Comparison of ENCODE assay signal across 10 cellular contexts in the genomic region with DNA sequence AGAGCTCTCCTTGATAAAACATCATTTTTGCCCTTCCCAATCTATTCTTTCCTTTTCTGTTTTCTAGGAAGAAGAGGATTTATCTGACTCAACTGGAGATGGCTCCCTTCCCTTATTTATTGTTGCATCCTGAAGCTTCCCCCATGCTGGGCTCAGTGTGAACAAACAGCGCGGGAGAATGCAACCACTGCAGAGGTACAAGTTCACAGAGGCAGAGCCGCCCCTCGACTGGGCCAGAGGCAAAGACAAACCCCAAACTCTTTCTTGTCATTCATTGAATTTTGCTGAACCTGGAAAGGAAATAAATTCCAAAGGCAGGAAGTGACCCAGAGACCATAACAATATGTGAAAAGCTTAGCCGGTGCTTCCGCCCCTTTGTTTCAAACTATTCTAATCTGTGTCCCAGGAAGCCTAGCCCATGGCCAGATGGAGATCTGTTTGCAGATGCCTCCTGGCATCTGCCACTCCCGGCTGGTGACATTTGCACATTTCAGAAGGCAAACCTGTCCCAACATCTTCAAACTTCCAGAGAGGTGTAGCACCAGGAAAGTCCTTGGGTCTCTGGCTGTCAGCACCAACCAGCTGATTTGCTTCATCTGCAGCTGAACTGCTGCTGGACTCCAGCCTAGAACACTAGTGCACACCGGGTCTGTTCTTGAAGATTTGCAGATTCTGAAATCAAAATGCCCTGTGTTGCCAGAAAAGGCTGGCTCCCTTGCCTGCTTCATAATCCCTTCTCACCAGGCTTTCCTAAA.
DNase-seq lines count a peak whose midpoint lies in the region; ATAC-seq and TF ChIP-seq lines count a peak whose summit lies in the region.
"Had no signal": no experiment of that assay in that cellular context is flagged by ENCODE, and none has a peak within 500 bp of the region (broad histone marks: within the 10 kb centered on the region; RNA-seq: fewer than 3 reads in every experiment).

No MANE protein-coding gene starts in this region.

- H3K27me3 ChIP-seq in body of pancreas (no peaks in the 10 kb centered on the region), iPS-15b (ENCODE audit: control insufficient read depth, insufficient read depth, low read length) (no peaks in the 10 kb centered on the region), sigmoid colon (no peaks in the 10 kb centered on the region), HAP-1 (ENCODE audit: low read depth) (no peaks in the 10 kb centered on the region)
- H3K27me3 ChIP-seq in CD8-positive, alpha-beta memory T cell (ENCODE audit: insufficient read depth, low read length, poor library complexity, severe bottlenecking), result no peaks in the 10 kb centered on the region

- no peak overlapping the region for H3K4me3 ChIP-seq in body of pancreas
- H3K4me3 ChIP-seq in iPS-15b (ENCODE audit: low read depth, low read length), result no peak overlapping the region
- H3K4me3 ChIP-seq in sigmoid colon, result no peak overlapping the region
- no peak overlapping the region for H3K4me3 ChIP-seq in HAP-1
- H3K4me3 ChIP-seq in CD8-positive, alpha-beta memory T cell (ENCODE audit: low read length), result no peak overlapping the region

- H3K4me1 ChIP-seq in body of pancreas, result peaks cover 41% of the 10 kb centered on the region
- H3K4me1 ChIP-seq in iPS-15b (ENCODE audit: control insufficient read depth, insufficient read depth, low read length), result peaks cover 25% of the 10 kb centered on the region
- H3K4me1 ChIP-seq in sigmoid colon, result peaks cover 0 to 61% (median 52%) of the 10 kb centered on the region in 4 donors
- peaks cover 10% of the 10 kb centered on the region for H3K4me1 ChIP-seq in HAP-1
- H3K4me1 ChIP-seq in CD8-positive, alpha-beta memory T cell (ENCODE audit: insufficient read depth, low read length), result no peaks in the 10 kb centered on the region

- in situ Hi-C loops in HAP-1 (cut with MboI; ENCODE audit: low sequenced_read_pairs), result no loop called here

- peak overlapping the region; percentile 18 for H3K9ac ChIP-seq in iPS-15b (ENCODE audit: low read depth, low read length)

- DNase-seq in body of pancreas, result peak; percentile 31 to 78 (median 55)
- DNase-seq in sigmoid colon, result peak; percentile 92
- DNase-seq in HAP-1 (ENCODE audit: low spot score in 2 of 2), result no peak
- no peak for DNase-seq in glomerular visceral epithelial cell (ENCODE audit: extremely low spot score)
- DNase-seq in CD8-positive, alpha-beta memory T cell, result no peak
- DNase-seq: activated gamma-delta T cell treated with Interleukin-2 at 50 U/mL for 16 hours, immature natural killer cell had no signal

- TF ChIP-seq EP300 in Ishikawa (IDR thresholded peaks at IDR 0.05; ENCODE audit: borderline replicate concordance) (no peak), sigmoid colon (IDR thresholded peaks at IDR 0.05) (peak in 1 of 4 donors; percentile 26)

- POLR2A ChIA-PET in CD8-positive, alpha-beta memory T cell (lab: Charles Lee), result no interaction called here

- H3K27ac ChIP-seq in body of pancreas (peak overlapping the region in 2 of 4 donors; percentile 8 to 22), sigmoid colon (peak overlapping the region; percentile 70 to 83 (median 72))
- no peak overlapping the region for H3K27ac ChIP-seq in CD8-positive, alpha-beta memory T cell (ENCODE audit: low read depth, low read length)

- H3K27me3 Mint-ChIP-seq in CD8-positive, alpha-beta memory T cell, result no peaks in the 10 kb centered on the region

- H3K27ac Mint-ChIP-seq in CD8-positive, alpha-beta memory T cell, result no peak overlapping the region

- TF ChIP-seq POLR2A in body of pancreas (IDR thresholded peaks at IDR 0.05) (no peak), sigmoid colon (IDR thresholded peaks at IDR 0.05) (no peak)

- intact Hi-C loops in body of pancreas (cut with DNase I), result no loop called here
- intact Hi-C loops in sigmoid colon (cut with DNase I), result loop anchor here (2.0 to 10.0 kb wide), 2 partner anchors 80 to 392 kb away; a partner anchor contains a TSS

- H3K4me1 Mint-ChIP-seq in CD8-positive, alpha-beta memory T cell, result peaks cover 2 to 9% (median 4%) of the 10 kb centered on the region in 3 donors

- ATAC-seq in body of pancreas (peak; percentile 51), GM19455 (IDR thresholded peaks at IDR 0.05; ENCODE audit: unreplicated experiment) (no peak)

- no peaks in the 10 kb centered on the region for H3K36me3 ChIP-seq in body of pancreas (replicated peaks in 1 of 2; ENCODE audit: insufficient read depth in 1 of 2, low read depth in 2 of 2)
- no peaks in the 10 kb centered on the region for H3K36me3 ChIP-seq in iPS-15b (ENCODE audit: control insufficient read depth, insufficient read depth, low read length)
- H3K36me3 ChIP-seq in sigmoid colon, result no peaks in the 10 kb centered on the region
- no peaks in the 10 kb centered on the region for H3K36me3 ChIP-seq in HAP-1 (replicated peaks)
- H3K36me3 ChIP-seq in CD8-positive, alpha-beta memory T cell (ENCODE audit: insufficient read depth, low read length), result no peaks in the 10 kb centered on the region

- H3K4me3 Mint-ChIP-seq in CD8-positive, alpha-beta memory T cell, result no peak overlapping the region
- H3K4me3 Mint-ChIP-seq: immature natural killer cell had no signal

- CTCF ChIA-PET in CD8-positive, alpha-beta memory T cell (lab: Charles Lee), result no interaction called here

- H3K9me3 ChIP-seq in body of pancreas (peaks cover 0 to 2% (median 0%) of the 10 kb centered on the region in 3 donors), iPS-15b (ENCODE audit: control insufficient read depth, insufficient read depth, low read length) (peaks cover 7% of the 10 kb centered on the region), sigmoid colon (no peaks in the 10 kb centered on the region), HAP-1 (peaks cover 2% of the 10 kb centered on the region)
- no peaks in the 10 kb centered on the region for H3K9me3 ChIP-seq in CD8-positive, alpha-beta memory T cell (ENCODE audit: low read length)

- no peak for TF ChIP-seq CTCF in body of pancreas (IDR thresholded peaks at IDR 0.05)
- TF ChIP-seq CTCF in sigmoid colon (IDR thresholded peaks at IDR 0.05), result no peak

- peaks cover 0 to 21% (median 2%) of the 10 kb centered on the region in 3 donors for H3K36me3 Mint-ChIP-seq in CD8-positive, alpha-beta memory T cell

- 73 to 81% methylated on average over 7 to 8 of the region's 8 CpGs for WGBS in body of pancreas, 2 donors
- WGBS in sigmoid colon, 2 donors, result 81 to 83% methylated on average over 8 of the region's 8 CpGs

- no peaks in the 10 kb centered on the region for H3K9me3 Mint-ChIP-seq in CD8-positive, alpha-beta memory T cell
- H3K9me3 Mint-ChIP-seq: immature natural killer cell had no signal

- peak; percentile 42; the same call in 1 of the 2 replicates for TF ChIP-seq RAD21 in Ishikawa (IDR thresholded peaks at IDR 0.05; ENCODE audit: low read depth)

TF ChIP-seq in Ishikawa, 13 proteins besides CTCF, POLR2A, EP300 and RAD21:
- TF ChIP-seq YY1 (IDR thresholded peaks at IDR 0.05; ENCODE audit: low read depth) (no peak), EGR1 (IDR thresholded peaks at IDR 0.05) (no peak), ZBTB7A (IDR thresholded peaks at IDR 0.05; ENCODE audit: low read depth) (no peak)
- TF ChIP-seq, protein P1, sequence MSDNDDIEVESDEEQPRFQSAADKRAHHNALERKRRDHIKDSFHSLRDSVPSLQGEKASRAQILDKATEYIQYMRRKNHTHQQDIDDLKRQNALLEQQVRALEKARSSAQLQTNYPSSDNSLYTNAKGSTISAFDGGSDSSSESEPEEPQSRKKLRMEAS (IDR thresholded peaks at IDR 0.05), result no peak

Comparison
In these comparisons a context has a peak if more than half of its experiments do, and no peak if none do; other contexts are left out.
1. DNase-seq: peak in body of pancreas (4 of 4) and sigmoid colon (single experiment); none in HAP-1 (0 of 2), glomerular visceral epithelial cell (single experiment) and CD8-positive, alpha-beta memory T cell (0 of 5).